In genomic region chr2:70959851-70960832, GRCh38 we compare ENCODE assay signal across 16 cellular contexts. TPM values are rescaled to one million over a fixed set of nuclear protein-coding genes. Genes with fewer than 3 reads are reported as not detected.
DNase-seq lines count a peak whose midpoint lies in the region; ATAC-seq, FAIRE-seq and TF ChIP-seq lines count a peak whose summit lies in the region.
"Had no signal": no experiment of that assay in that cellular context is flagged by ENCODE, and none has a peak within 500 bp of the region (broad histone marks: within the 10 kb centered on the region; RNA-seq: fewer than 3 reads in every experiment).

No MANE protein-coding gene starts in this region.

- H3K27ac ChIP-seq in endodermal cell (ENCODE audit: low read depth, low read length) (no peak overlapping the region), esophagus squamous epithelium (no peak overlapping the region)
- H3K27ac ChIP-seq: HL-60, lower lobe of right lung, prostate gland had no signal

- DNase-seq in activated CD4-positive, alpha-beta T cell treated with anti-CD3 and anti-CD28 coated beads, Interleukin-2, amount 10 ng/mL, durations not matched to agents 24 days and 14 days, result peak; percentile 59
- no peak for DNase-seq in activated CD4-positive, alpha-beta T cell treated with anti-CD3 and anti-CD28 coated beads, Interleukin-2, amount 50 U/mL, for 4 hours
- DNase-seq in NB4 (ENCODE audit: low read depth) (no peak), endodermal cell (peak; percentile 83), GM19238 (ENCODE audit: insufficient read length, low spot score) (no peak), esophagus squamous epithelium (lab: John Stamatoyannopoulos, UW) (no peak), GM12891 (ENCODE audit: insufficient read length, low spot score) (no peak)
- DNase-seq in stimulated activated effector memory CD8-positive, alpha-beta T cell treated with anti-CD3 and anti-CD28 coated beads, Interleukin-12 subunit alpha, Interleukin-12 subunit beta, amount 100 ng/mL, for 72 hours (ENCODE audit: low spot score in 2 of 2), result peak; percentile 1 to 49
- DNase-seq: lower lobe of right lung, NCI-H1092 treated with DMSO at 0.1 percent for 48 hours, NCI-H82 had no signal

- intact Hi-C loops in activated CD4-positive, alpha-beta T cell treated with anti-CD3 and anti-CD28 coated beads, Interleukin-2, amount 10 ng/mL, durations not matched to agents 24 days and 14 days (cut with micrococcal nuclease), result no loop called here
- intact Hi-C loops in esophagus squamous epithelium (cut with DNase I), result no loop called here

- peaks cover 7% of the 10 kb centered on the region for H3K4me1 Mint-ChIP-seq in activated CD4-positive, alpha-beta T cell treated with anti-CD3 and anti-CD28 coated beads, Interleukin-2, amount 10 ng/mL, durations not matched to agents 24 days and 14 days
- peaks cover 2% of the 10 kb centered on the region for H3K4me1 Mint-ChIP-seq in endodermal cell
- H3K4me1 Mint-ChIP-seq in stimulated activated effector memory CD8-positive, alpha-beta T cell treated with anti-CD3 and anti-CD28 coated beads, Interleukin-12 subunit alpha, Interleukin-12 subunit beta, amount 100 ng/mL, for 72 hours, result peaks cover 20% of the 10 kb centered on the region

- H3K4me1 ChIP-seq in endodermal cell (ENCODE audit: control insufficient read depth, insufficient read depth, low read length) (no peaks in the 10 kb centered on the region), esophagus squamous epithelium (peaks cover 1 to 7% (median 2%) of the 10 kb centered on the region in 3 donors)
- H3K4me1 ChIP-seq: lower lobe of right lung, prostate gland had no signal

- no peak for FAIRE-seq in GM12891 (lab: Jason Lieb, UNC)
- FAIRE-seq: colon had no signal

- H3K9me3 ChIP-seq in endodermal cell (ENCODE audit: control insufficient read depth, low read length) (no peaks in the 10 kb centered on the region), esophagus squamous epithelium (no peaks in the 10 kb centered on the region)
- H3K9me3 ChIP-seq: lower lobe of right lung, prostate gland had no signal

- H3K9ac ChIP-seq in endodermal cell (ENCODE audit: extremely low read depth, low read length, poor library complexity, severe bottlenecking), result no peak overlapping the region

- H3K4me3 ChIP-seq in NB4 (ENCODE audit: low read depth, low read length), result no peak overlapping the region
- H3K4me3 ChIP-seq in endodermal cell (ENCODE audit: low read length), result no peak overlapping the region
- H3K4me3 ChIP-seq in esophagus squamous epithelium, result no peak overlapping the region
- H3K4me3 ChIP-seq: lower lobe of right lung, prostate gland had no signal

- H3K36me3 Mint-ChIP-seq in activated CD4-positive, alpha-beta T cell treated with anti-CD3 and anti-CD28 coated beads, Interleukin-2, amount 10 ng/mL, durations not matched to agents 24 days and 14 days (ENCODE audit: low read depth), result no peaks in the 10 kb centered on the region
- no peaks in the 10 kb centered on the region for H3K36me3 Mint-ChIP-seq in endodermal cell (ENCODE audit: low read depth)
- H3K36me3 Mint-ChIP-seq in stimulated activated effector memory CD8-positive, alpha-beta T cell treated with anti-CD3 and anti-CD28 coated beads, Interleukin-12 subunit alpha, Interleukin-12 subunit beta, amount 100 ng/mL, for 72 hours, result no peaks in the 10 kb centered on the region
- H3K36me3 Mint-ChIP-seq: T-cell had no signal

- peak; percentile 36 for TF ChIP-seq CTCF in NB4 (IDR thresholded peaks at IDR 0.05; ENCODE audit: low read depth, low read length)
- TF ChIP-seq CTCF in endodermal cell (conservative IDR thresholded peaks at IDR 0.05), result peak; percentile 67
- TF ChIP-seq CTCF in esophagus squamous epithelium (IDR thresholded peaks at IDR 0.05), result no peak

- no peak overlapping the region for H3K4me3 Mint-ChIP-seq in activated CD4-positive, alpha-beta T cell treated with anti-CD3 and anti-CD28 coated beads, Interleukin-2, amount 10 ng/mL, durations not matched to agents 24 days and 14 days
- H3K4me3 Mint-ChIP-seq in endodermal cell, result no peak overlapping the region
- no peak overlapping the region for H3K4me3 Mint-ChIP-seq in stimulated activated effector memory CD8-positive, alpha-beta T cell treated with anti-CD3 and anti-CD28 coated beads, Interleukin-12 subunit alpha, Interleukin-12 subunit beta, amount 100 ng/mL, for 72 hours
- H3K4me3 Mint-ChIP-seq: T-cell had no signal

- no peak overlapping the region for H3K27ac Mint-ChIP-seq in activated CD4-positive, alpha-beta T cell treated with anti-CD3 and anti-CD28 coated beads, Interleukin-2, amount 10 ng/mL, durations not matched to agents 24 days and 14 days
- H3K27ac Mint-ChIP-seq in endodermal cell, result no peak overlapping the region
- H3K27ac Mint-ChIP-seq in stimulated activated effector memory CD8-positive, alpha-beta T cell treated with anti-CD3 and anti-CD28 coated beads, Interleukin-12 subunit alpha, Interleukin-12 subunit beta, amount 100 ng/mL, for 72 hours, result no peak overlapping the region
- H3K27ac Mint-ChIP-seq: T-cell had no signal

- no peak for ATAC-seq in stimulated activated effector memory CD8-positive, alpha-beta T cell treated with anti-CD3 and anti-CD28 coated beads, Interleukin-12 subunit alpha, Interleukin-12 subunit beta, amount 100 ng/mL, for 72 hours
- ATAC-seq: lower lobe of right lung, T-cell had no signal

- no peaks in the 10 kb centered on the region for H3K36me3 ChIP-seq in endodermal cell (ENCODE audit: control insufficient read depth, insufficient read depth, low read length)
- no peaks in the 10 kb centered on the region for H3K36me3 ChIP-seq in esophagus squamous epithelium
- H3K36me3 ChIP-seq: lower lobe of right lung, prostate gland had no signal

- peaks cover 51% of the 10 kb centered on the region for H3K27me3 ChIP-seq in endodermal cell (ENCODE audit: control insufficient read depth, insufficient read depth, low read length, poor library complexity, severe bottlenecking)
- H3K27me3 ChIP-seq in esophagus squamous epithelium, result peaks cover 0 to 88% (median 0%) of the 10 kb centered on the region in 4 donors

- H3K27me3 Mint-ChIP-seq in activated CD4-positive, alpha-beta T cell treated with anti-CD3 and anti-CD28 coated beads, Interleukin-2, amount 10 ng/mL, durations not matched to agents 24 days and 14 days, result peaks cover 31% of the 10 kb centered on the region
- peaks cover 65% of the 10 kb centered on the region for H3K27me3 Mint-ChIP-seq in endodermal cell (ENCODE audit: insufficient read depth)

- H3K9me3 Mint-ChIP-seq in activated CD4-positive, alpha-beta T cell treated with anti-CD3 and anti-CD28 coated beads, Interleukin-2, amount 10 ng/mL, durations not matched to agents 24 days and 14 days, result no peaks in the 10 kb centered on the region
- H3K9me3 Mint-ChIP-seq in endodermal cell, result no peaks in the 10 kb centered on the region
- H3K9me3 Mint-ChIP-seq in stimulated activated effector memory CD8-positive, alpha-beta T cell treated with anti-CD3 and anti-CD28 coated beads, Interleukin-12 subunit alpha, Interleukin-12 subunit beta, amount 100 ng/mL, for 72 hours, result no peaks in the 10 kb centered on the region
- H3K9me3 Mint-ChIP-seq: T-cell had no signal

- TF ChIP-seq POLR2A in NB4 (IDR thresholded peaks at IDR 0.05; ENCODE audit: extremely low read depth, insufficient read length), result no peak
- no peak for TF ChIP-seq POLR2A in esophagus squamous epithelium (IDR thresholded peaks at IDR 0.05)
- TF ChIP-seq POLR2A in GM12891 (IDR thresholded peaks at IDR 0.05; ENCODE audit: low read depth, low read length), result no peak

- WGBS in endodermal cell (ENCODE audit: insufficient coverage in 1 of 2, insufficient read length in 1 of 2), 2 experiments, result 86 to 94% methylated on average over 9 to 17 of the region's 17 CpGs
- 56 to 92% methylated on average over 8 to 10 of the region's 17 CpGs for WGBS in esophagus squamous epithelium, 2 donors

TF ChIP-seq in GM12891, 5 proteins besides CTCF, POLR2A, EP300 and RAD21:
- TF ChIP-seq PAX5 (IDR thresholded peaks at IDR 0.05; ENCODE audit: insufficient read depth, low read length, severe bottlenecking) (no peak), POU2F2 (IDR thresholded peaks at IDR 0.05; ENCODE audit: low read depth, low read length) (no peak), TAF1 (IDR thresholded peaks at IDR 0.05; ENCODE audit: low read depth, low read length) (no peak), SPI1 (IDR thresholded peaks at IDR 0.05; ENCODE audit: low read depth, low read length) (no peak), POLR2AphosphoS5 (IDR thresholded peaks at IDR 0.05; ENCODE audit: low read depth, low read length) (no peak)

RNA-seq across cellular contexts. Expression of gene ANKRD53, which starts 18.3 kb away (rescaled TPM):
- total RNA-seq in activated CD4-positive, alpha-beta T cell treated with anti-CD3 and anti-CD28 coated beads, Interleukin-2, amount 10 ng/mL, durations not matched to agents 24 days and 14 days, result not detected in 2 replicates
- total RNA-seq in endodermal cell (under 1 TPM; 0.24 to 0.97 TPM), esophagus squamous epithelium (under 1 TPM in 2 of 4 donors, not detected in 2; 0.18 to 0.76 TPM)
- 1.1 TPM for polyA plus RNA-seq in endodermal cell (2013, experiment 1 of 2)
- polyA plus RNA-seq in endodermal cell (2013, experiment 2 of 2), result 0.62 TPM
- 0.14 TPM for polyA plus RNA-seq in GM12891 (2012; ENCODE audit: low read depth, missing spikeins)

RNA-seq across cellular contexts. Expression of gene ATP6V1B1, which starts 24.4 kb away (rescaled TPM):
- total RNA-seq in activated CD4-positive, alpha-beta T cell treated with anti-CD3 and anti-CD28 coated beads, Interleukin-2, amount 10 ng/mL, durations not matched to agents 24 days and 14 days, result not detected in 2 replicates
- total RNA-seq in endodermal cell (not detected), esophagus squamous epithelium (1 to 10 TPM in 1 of 4 donors, under 1 TPM in 1, not detected in 2; 0.97 to 1.2 TPM)
- polyA plus RNA-seq in endodermal cell (2013, experiment 1 of 2), result 1.1 TPM
- 0.79 TPM for polyA plus RNA-seq in endodermal cell (2013, experiment 2 of 2)
- not detected for polyA plus RNA-seq in GM12891 (2012; ENCODE audit: low read depth, missing spikeins)
- total RNA-seq: T-cell had no signal

RNA-seq across cellular contexts. Expression of gene TEX261, which starts 34.5 kb away (rescaled TPM):
- 81.7 and 88.8 TPM in 2 replicates for total RNA-seq in activated CD4-positive, alpha-beta T cell treated with anti-CD3 and anti-CD28 coated beads, Interleukin-2, amount 10 ng/mL, durations not matched to agents 24 days and 14 days
- total RNA-seq in endodermal cell (10 to 100 TPM; 13.3 to 19.9 TPM), esophagus squamous epithelium (10 to 100 TPM; 22.6 to 33.3 (median 27.1) TPM)
- polyA plus RNA-seq in endodermal cell (2013, experiment 1 of 2), result 33.6 TPM
- 25.2 TPM for polyA plus RNA-seq in endodermal cell (2013, experiment 2 of 2)
- 24.3 TPM for polyA plus RNA-seq in GM12891 (2012; ENCODE audit: low read depth, missing spikeins)

RNA-seq across cellular contexts. Expression of gene VAX2, which starts 59.8 kb away (rescaled TPM):
- not detected in 2 replicates for total RNA-seq in activated CD4-positive, alpha-beta T cell treated with anti-CD3 and anti-CD28 coated beads, Interleukin-2, amount 10 ng/mL, durations not matched to agents 24 days and 14 days
- total RNA-seq in endodermal cell, result under 1 TPM; 0.24 to 0.40 TPM
- polyA plus RNA-seq in endodermal cell (2013, experiment 1 of 2), result 0.68 TPM
- polyA plus RNA-seq in endodermal cell (2013, experiment 2 of 2), result 0.58 TPM
- 1 to 10 TPM in 1 of 4 donors, under 1 TPM in 3; 0.27 to 1.2 (median 0.56) TPM for total RNA-seq in esophagus squamous epithelium
- not detected for polyA plus RNA-seq in GM12891 (2012; ENCODE audit: low read depth, missing spikeins)
- total RNA-seq: lower lobe of right lung, T-cell, urinary bladder had no signal

Comparison
In these comparisons a context has a peak if more than half of its experiments do, and no peak if none do; other contexts are left out.
1. DNase-seq: peak in activated CD4-positive, alpha-beta T cell treated with anti-CD3 and anti-CD28 coated beads, Interleukin-2, amount 10 ng/mL, durations not matched to agents 24 days and 14 days (single experiment), endodermal cell (single experiment) and stimulated activated effector memory CD8-positive, alpha-beta T cell treated with anti-CD3 and anti-CD28 coated beads, Interleukin-12 subunit alpha, Interleukin-12 subunit beta, amount 100 ng/mL, for 72 hours (2 of 2); none in activated CD4-positive, alpha-beta T cell treated with anti-CD3 and anti-CD28 coated beads, Interleukin-2, amount 50 U/mL, for 4 hours (0 of 2), NB4 (single experiment), GM19238 (single experiment), esophagus squamous epithelium (single experiment) and GM12891 (single experiment).
2. CTCF ChIP-seq: peak in NB4 (single experiment) and endodermal cell (single experiment); none in esophagus squamous epithelium (0 of 6).